In genomic region chr2:135944625-135945024, GRCh38 we compare ENCODE assay signal across 24 cellular contexts.
"Had no signal": no experiment of that assay in that cellular context is flagged by ENCODE, and none has a peak within 500 bp of the region (broad histone marks: within the 10 kb centered on the region; RNA-seq: fewer than 3 reads in every experiment).

No MANE protein-coding gene starts in this region.

- H3K27ac Mint-ChIP-seq: activated naive CD4-positive, alpha-beta T cell treated with anti-CD3 and anti-CD28 coated beads, Interleukin-2, amount 50 U/mL, for 72 hours; neural progenitor cell; stimulated activated naive CD8-positive, alpha-beta T cell treated with anti-CD3 and anti-CD28 coated beads, Interleukin-15, Interleukin-2, amounts not matched to agents 100 ng/mL and 50 ng/mL, for 24 hours; WTC11 had no signal

- H3K4me1 ChIP-seq: breast epithelium, neural progenitor cell, right lobe of liver had no signal

- H3K27me3 ChIP-seq: breast epithelium, gastroesophageal sphincter, neural progenitor cell, right lobe of liver, tibial artery had no signal

- DNase-seq: activated CD4-positive, alpha-beta T cell treated with anti-CD3 and anti-CD28 coated beads, Interleukin-2, amount 50 U/mL, for 4 hours; activated CD8-positive, alpha-beta memory T cell treated with anti-CD3 and anti-CD28 coated beads, Interleukin-2, amount 50 U/mL, for 48 hours; activated gamma-delta T cell; activated T-cell treated with anti-CD3 and anti-CD28 coated beads, Interleukin-2, amount 50 U/mL, for 48 hours; cerebellar nuclear complex; head of caudate nucleus; islet precursor cell; left cardiac atrium; posterior cingulate gyrus; right lobe of liver; stimulated activated CD4-positive, alpha-beta T cell treated with anti-CD3 and anti-CD28 coated beads, Interleukin-1b, Interleukin-23, amount 100 ng/mL, for 48 hours; substantia nigra; T-helper 1 cell; T1000; tibial artery had no signal

- H3K9me3 Mint-ChIP-seq: activated naive CD4-positive, alpha-beta T cell treated with anti-CD3 and anti-CD28 coated beads, Interleukin-2, amount 50 U/mL, for 72 hours; stimulated activated naive CD8-positive, alpha-beta T cell treated with anti-CD3 and anti-CD28 coated beads, Interleukin-15, Interleukin-2, amounts not matched to agents 100 ng/mL and 50 ng/mL, for 24 hours had no signal

- H3K27me3 Mint-ChIP-seq: stimulated activated naive CD8-positive, alpha-beta T cell treated with anti-CD3 and anti-CD28 coated beads, Interleukin-15, Interleukin-2, amounts not matched to agents 100 ng/mL and 50 ng/mL, for 24 hours had no signal

- ATAC-seq: activated naive CD4-positive, alpha-beta T cell treated with anti-CD3 and anti-CD28 coated beads, Interleukin-2, amount 50 U/mL, for 72 hours; gastroesophageal sphincter; left cardiac atrium; right lobe of liver; WTC11 had no signal

- H3K4me3 Mint-ChIP-seq: neural progenitor cell; stimulated activated naive CD8-positive, alpha-beta T cell treated with anti-CD3 and anti-CD28 coated beads, Interleukin-15, Interleukin-2, amounts not matched to agents 100 ng/mL and 50 ng/mL, for 24 hours; WTC11 had no signal

- H3K4me1 Mint-ChIP-seq: neural progenitor cell had no signal

- H3K27ac ChIP-seq: coronary artery, epithelial cell of prostate, gastroesophageal sphincter, neural progenitor cell, right lobe of liver, skin epidermis, tibial artery had no signal

- H3K36me3 ChIP-seq: breast epithelium, neural progenitor cell had no signal

- H3K4me3 ChIP-seq: breast epithelium, coronary artery, gastroesophageal sphincter, neural progenitor cell, right lobe of liver, skin epidermis, tibial artery had no signal

- H3K9me3 ChIP-seq: breast epithelium, gastroesophageal sphincter, right lobe of liver, tibial artery had no signal
